ENCODE assay signal across 9 cellular contexts in genomic region chr3:32577174-32577573, GRCh38. TPM values are rescaled to one million over a fixed set of nuclear protein-coding genes. Genes with fewer than 3 reads are reported as not detected.
DNase-seq lines count a peak whose midpoint lies in the region; ATAC-seq and TF ChIP-seq lines count a peak whose summit lies in the region.
"Had no signal": no experiment of that assay in that cellular context is flagged by ENCODE, and none has a peak within 500 bp of the region (broad histone marks: within the 10 kb centered on the region; RNA-seq: fewer than 3 reads in every experiment).

No MANE protein-coding gene starts in this region.

- H3K79me2 ChIP-seq in GM23248 (ENCODE audit: insufficient read depth), result no peaks in the 10 kb centered on the region

- H3K27me3 ChIP-seq in GM23248 (replicated peaks; ENCODE audit: insufficient read depth) (no peaks in the 10 kb centered on the region), left ventricle myocardium inferior (ENCODE audit: low read depth) (no peaks in the 10 kb centered on the region), subcutaneous abdominal adipose tissue (ENCODE audit: control insufficient read depth in 5 of 5, insufficient read depth in 4 of 5, low read length in 5 of 5) (no peaks in the 10 kb centered on the region)

- in situ Hi-C loops in GM23248 (cut with MboI), result no loop called here

- no peaks in the 10 kb centered on the region for H3K9me3 Mint-ChIP-seq in activated naive CD8-positive, alpha-beta T cell treated with anti-CD3 and anti-CD28 coated beads, Interleukin-2, amount 50 U/mL, for 24 hours

- no peaks in the 10 kb centered on the region for H3K36me3 Mint-ChIP-seq in activated naive CD8-positive, alpha-beta T cell treated with anti-CD3 and anti-CD28 coated beads, Interleukin-2, amount 50 U/mL, for 24 hours (ENCODE audit: low read depth)

- H3K9ac ChIP-seq in GM23248 (peak overlapping the region; percentile 59), subcutaneous abdominal adipose tissue (ENCODE audit: low read length in 5 of 5) (peak overlapping the region in 1 of 5 donors; percentile 15)

- H3K9me3 ChIP-seq in GM23248 (ENCODE audit: low read depth), result no peaks in the 10 kb centered on the region
- H3K9me3 ChIP-seq in left ventricle myocardium inferior (replicated peaks), result no peaks in the 10 kb centered on the region
- H3K9me3 ChIP-seq in subcutaneous abdominal adipose tissue (ENCODE audit: control insufficient read depth in 5 of 5, low read length in 5 of 5), result no peaks in the 10 kb centered on the region

- ATAC-seq in activated naive CD8-positive, alpha-beta T cell treated with anti-CD3 and anti-CD28 coated beads, Interleukin-2, amount 50 U/mL, for 24 hours, result no peak
- ATAC-seq in HG03354 (IDR thresholded peaks at IDR 0.05; ENCODE audit: poor library complexity, severe bottlenecking, unreplicated experiment), result no peak
- no peak for ATAC-seq in HG02884 (IDR thresholded peaks at IDR 0.05; ENCODE audit: unreplicated experiment)

- no peak overlapping the region for H3K4me3 Mint-ChIP-seq in activated naive CD8-positive, alpha-beta T cell treated with anti-CD3 and anti-CD28 coated beads, Interleukin-2, amount 50 U/mL, for 24 hours

- no peaks in the 10 kb centered on the region for H4K20me1 ChIP-seq in GM23248 (ENCODE audit: insufficient read depth)

- no peaks in the 10 kb centered on the region for H3K9me2 ChIP-seq in GM23248 (ENCODE audit: insufficient read depth)

- DNase-seq in GM23248, result no peak
- DNase-seq in activated naive CD8-positive, alpha-beta T cell treated with anti-CD3 and anti-CD28 coated beads, Interleukin-2, amount 50 U/mL, for 24 hours, result no peak
- no peak for DNase-seq in left ventricle myocardium inferior
- DNase-seq in mucosa of gallbladder (ENCODE audit: low spot score), result no peak
- DNase-seq: activated CD4-positive, CD25-positive, alpha-beta regulatory T cell treated with anti-CD3 and anti-CD28 coated beads, Interleukin-2, amount 50 U/mL, for 72 hours had no signal

- 0 out of 2 replicates have a peak, but pooled peaks cover 13% of the 10 kb centered on the region for H3F3A ChIP-seq in GM23248 (ENCODE audit: insufficient read depth)

- no peaks in the 10 kb centered on the region for H3K36me3 ChIP-seq in GM23248 (ENCODE audit: low read depth)
- no peaks in the 10 kb centered on the region for H3K36me3 ChIP-seq in left ventricle myocardium inferior
- no peaks in the 10 kb centered on the region for H3K36me3 ChIP-seq in subcutaneous abdominal adipose tissue (ENCODE audit: control insufficient read depth in 5 of 5, insufficient read depth in 5 of 5, low read length in 5 of 5)

- peak overlapping the region; percentile 85 for H3K4me2 ChIP-seq in GM23248 (ENCODE audit: unreplicated experiment)

- peak overlapping the region; percentile 80 for H3K27ac Mint-ChIP-seq in activated naive CD8-positive, alpha-beta T cell treated with anti-CD3 and anti-CD28 coated beads, Interleukin-2, amount 50 U/mL, for 24 hours

- TF ChIP-seq CTCF in left ventricle myocardium inferior (IDR thresholded peaks at IDR 0.05; ENCODE audit: borderline replicate concordance), result no peak

- H3K4me3 ChIP-seq in GM23248 (peak overlapping the region; percentile 64), left ventricle myocardium inferior (peak overlapping the region; percentile 47), subcutaneous abdominal adipose tissue (ENCODE audit: low read depth in 1 of 5, low read length in 5 of 5) (peak overlapping the region in 3 of 5 donors; percentile 20 to 27 (median 21))
- H3K4me3 ChIP-seq: SK-N-MC had no signal

- H3K4me1 ChIP-seq in GM23248 (ENCODE audit: insufficient read depth), result peaks cover 21% of the 10 kb centered on the region; the same call in 1 of the 2 replicates
- H3K4me1 ChIP-seq in left ventricle myocardium inferior, result peaks cover 35% of the 10 kb centered on the region
- H3K4me1 ChIP-seq in subcutaneous abdominal adipose tissue (ENCODE audit: control insufficient read depth in 5 of 5, insufficient read depth in 5 of 5, low read length in 5 of 5), result peaks cover 0 to 9% (median 0%) of the 10 kb centered on the region in 5 donors

- peak overlapping the region; percentile 95 for H2AFZ ChIP-seq in GM23248

- no peaks in the 10 kb centered on the region for H3K27me3 Mint-ChIP-seq in activated naive CD8-positive, alpha-beta T cell treated with anti-CD3 and anti-CD28 coated beads, Interleukin-2, amount 50 U/mL, for 24 hours

- peak overlapping the region; percentile 47 for H3K27ac ChIP-seq in GM23248
- peak overlapping the region; percentile 85 for H3K27ac ChIP-seq in left ventricle myocardium inferior (replicated peaks)
- no peak overlapping the region for H3K27ac ChIP-seq in subcutaneous abdominal adipose tissue (ENCODE audit: low read depth, low read length)
- H3K27ac ChIP-seq: SK-N-MC had no signal

- intact Hi-C loops in left ventricle myocardium inferior (cut with micrococcal nuclease), result no loop called here

- peaks cover 16% of the 10 kb centered on the region for H3K4me1 Mint-ChIP-seq in activated naive CD8-positive, alpha-beta T cell treated with anti-CD3 and anti-CD28 coated beads, Interleukin-2, amount 50 U/mL, for 24 hours

- WGBS in GM23248 (ENCODE audit: low coverage in 1 of 2, low lambda C conversion rate in 2 of 2, missing lambda C conversion rate in 2 of 2), 2 experiments, result 40 to 49% methylated on average over 2 of the region's 2 CpGs

RNA-seq across cellular contexts. Expression of gene DYNC1LI1, which starts 6.5 kb away (rescaled TPM):
- 33.4 and 40.5 TPM in 2 replicates for total RNA-seq in GM23248 (2014; rRNA removed; shearing (Covaris generic))
- 35.0 and 36.7 TPM in 2 replicates for polyA plus RNA-seq in GM23248 (2016; fragmentation: Nextera tagmentation; extraction: Ambion mirVana)
- 53.8 TPM for total RNA-seq in left ventricle myocardium inferior
- total RNA-seq in mucosa of gallbladder, result 25.1 TPM
